ENCODE assay signal across 9 cellular contexts in the genomic region with DNA sequence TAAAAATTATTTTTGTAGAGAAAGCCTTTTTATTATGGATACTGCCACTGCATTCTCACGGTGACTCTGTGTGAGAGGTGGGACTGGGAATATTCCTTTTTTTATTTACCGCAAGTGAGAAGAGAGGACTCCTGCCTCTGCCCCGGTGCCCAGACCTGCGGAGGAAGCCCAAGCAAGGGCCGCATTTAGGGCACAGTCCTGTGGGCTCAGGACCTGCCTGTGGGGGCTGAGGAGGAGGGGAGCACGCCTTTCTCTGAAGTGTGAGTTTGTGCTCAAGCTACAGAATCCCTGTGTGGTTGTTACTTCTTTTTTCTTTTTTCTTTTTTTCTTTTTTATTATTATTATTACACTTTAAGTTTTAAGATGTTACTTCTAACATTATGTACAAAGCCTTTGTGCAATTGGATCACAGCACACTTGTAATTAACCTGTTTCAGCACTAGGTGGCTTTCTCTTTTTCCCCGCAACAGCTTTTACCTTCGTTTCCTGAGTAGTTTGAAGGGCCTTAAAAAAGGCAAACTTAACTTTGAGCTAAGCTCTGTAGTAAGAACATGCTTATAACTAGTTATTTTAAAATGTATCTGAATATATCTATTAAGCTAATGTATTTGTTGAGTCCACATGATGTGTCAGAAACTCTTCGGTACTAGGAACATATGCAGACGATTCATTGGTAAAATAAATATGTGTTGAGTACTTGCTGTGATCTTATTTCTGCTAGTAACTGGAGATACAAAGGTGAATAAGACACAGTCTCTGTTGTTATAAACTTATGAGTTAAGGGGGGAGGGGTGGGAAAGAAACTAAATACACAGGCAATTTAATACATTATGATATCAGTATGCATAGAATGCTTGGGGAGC. TPM values are rescaled to one million over a fixed set of nuclear protein-coding genes. Genes with fewer than 3 reads are reported as not detected.
DNase-seq lines count a peak whose midpoint lies in the region; ATAC-seq and TF ChIP-seq lines count a peak whose summit lies in the region.
"Had no signal": no experiment of that assay in that cellular context is flagged by ENCODE, and none has a peak within 500 bp of the region (broad histone marks: within the 10 kb centered on the region; RNA-seq: fewer than 3 reads in every experiment).

No MANE protein-coding gene starts in this region.

- H3K4me1 ChIP-seq in vagina = peaks cover 84% of the 10 kb centered on the region

- TF ChIP-seq POLR2A in vagina (IDR thresholded peaks at IDR 0.05) = no peak

- DNase-seq in AG04449 (ENCODE audit: low read depth, low spot score) (no peak), WERI-Rb-1 (no peak), immature natural killer cell (peak; percentile 8 to 16 (median 10)), vagina (ENCODE audit: extremely low spot score in 2 of 2) (no peak), COR-L47 (lab: John Stamatoyannopoulos, UW) (no peak)
- DNase-seq in stimulated activated naive CD4-positive, alpha-beta T cell treated with Interleukin-2 at 50 U/mL for 16 hours (lab: John Stamatoyannopoulos, UW) = no peak

- H3K4me3 ChIP-seq in AG04449 (ENCODE audit: low read depth, low read length) (no peak overlapping the region), WERI-Rb-1 (ENCODE audit: low read depth, low read length) (no peak overlapping the region), vagina (no peak overlapping the region)

- CTCF ChIA-PET in AG04449 (lab: Yijun Ruan, JAX) = interaction anchor here (0.6 to 5.2 kb wide), 28 partner anchors 9 to 183 kb away, joined by 3 to 35 read pairs (median 4); partner anchors contain the start of gene AMOTL1

- H3K27ac ChIP-seq in WERI-Rb-1 (no peak overlapping the region), vagina (no peak overlapping the region)

- no peaks in the 10 kb centered on the region for H3K36me3 Mint-ChIP-seq in immature natural killer cell

- no peaks in the 10 kb centered on the region for H3K9me3 ChIP-seq in WERI-Rb-1 (ENCODE audit: severe bottlenecking)
- no peaks in the 10 kb centered on the region for H3K9me3 ChIP-seq in vagina

- peaks cover 4 to 5% of the 10 kb centered on the region in 2 donors for H3K4me1 Mint-ChIP-seq in immature natural killer cell

- intact Hi-C loops in vagina (cut with DNase I) = no loop called here

- no peak overlapping the region for H3K27ac Mint-ChIP-seq in immature natural killer cell
- H3K27ac Mint-ChIP-seq: stimulated activated naive CD8-positive, alpha-beta T cell treated with anti-CD3 and anti-CD28 coated beads, Interleukin-15, Interleukin-2, amounts not matched to agents 100 ng/mL and 50 ng/mL, for 24 hours had no signal

- ATAC-seq in GM18498 (IDR thresholded peaks at IDR 0.05; ENCODE audit: unreplicated experiment) (peak; percentile 71), HG03565 (IDR thresholded peaks at IDR 0.05; ENCODE audit: unreplicated experiment) (peak; percentile 77)

- POLR2A ChIA-PET in AG04449 (lab: Yijun Ruan, JAX) = interaction anchor here (1.3 kb wide), 1 partner anchor 8 kb away, joined by 4 read pairs; no protein-coding TSS in a partner anchor

- H3K9me3 Mint-ChIP-seq in immature natural killer cell = no peaks in the 10 kb centered on the region
- H3K9me3 Mint-ChIP-seq: stimulated activated naive CD8-positive, alpha-beta T cell treated with anti-CD3 and anti-CD28 coated beads, Interleukin-15, Interleukin-2, amounts not matched to agents 100 ng/mL and 50 ng/mL, for 24 hours had no signal

- H3K36me3 ChIP-seq in WERI-Rb-1 (no peaks in the 10 kb centered on the region; the same call in 1 of the 2 replicates), vagina (no peaks in the 10 kb centered on the region)

- no peaks in the 10 kb centered on the region for H3K27me3 Mint-ChIP-seq in immature natural killer cell (ENCODE audit: low read depth in 3 of 3)

- no peak overlapping the region for H3K4me3 Mint-ChIP-seq in immature natural killer cell
- H3K4me3 Mint-ChIP-seq: stimulated activated naive CD8-positive, alpha-beta T cell treated with anti-CD3 and anti-CD28 coated beads, Interleukin-15, Interleukin-2, amounts not matched to agents 100 ng/mL and 50 ng/mL, for 24 hours had no signal

- H3K27me3 ChIP-seq in WERI-Rb-1 (ENCODE audit: insufficient read depth, low read depth, severe bottlenecking) = no peaks in the 10 kb centered on the region
- H3K27me3 ChIP-seq in vagina = no peaks in the 10 kb centered on the region

- peak; percentile 35 for TF ChIP-seq CTCF in AG04449 (IDR thresholded peaks at IDR 0.05; ENCODE audit: insufficient read depth, low read length, missing control alignments)
- TF ChIP-seq CTCF in WERI-Rb-1 (IDR thresholded peaks at IDR 0.05; ENCODE audit: low read depth, low read length) = peak; percentile 51
- peak in 2 of 3 experiments; percentile 14 to 30 for TF ChIP-seq CTCF in vagina (IDR thresholded peaks at IDR 0.05)

RNA-seq across cellular contexts. Expression of gene AMOTL1, which starts 18.3 kb away (rescaled TPM):
- polyA plus RNA-seq in immature natural killer cell = 1 to 10 TPM in 1 of 3 donors, under 1 TPM in 1, not detected in 1; 0.14 to 1.7 TPM
- total RNA-seq in vagina = 45.7 TPM

Comparison
In these comparisons a context has a peak if more than half of its experiments do, and no peak if none do; other contexts are left out.
1. DNase-seq: peak in immature natural killer cell (3 of 3); none in AG04449 (single experiment), WERI-Rb-1 (single experiment), vagina (0 of 2), COR-L47 (single experiment) and stimulated activated naive CD4-positive, alpha-beta T cell treated with Interleukin-2 at 50 U/mL for 16 hours (single experiment).
2. Peak in every context shown above with its lines, with median percentiles within 50 percentile points of each other: CTCF ChIP-seq.